In genomic region chr7:155556725-155557124, GRCh38 we compare ENCODE assay signal across 10 cellular contexts. TPM values are rescaled to one million over a fixed set of nuclear protein-coding genes. Genes with fewer than 3 reads are reported as not detected.
"Had no signal": no experiment of that assay in that cellular context is flagged by ENCODE, and none has a peak within 500 bp of the region (broad histone marks: within the 10 kb centered on the region; RNA-seq: fewer than 3 reads in every experiment).

No MANE protein-coding gene starts in this region.

- H3K27ac ChIP-seq: HL-60 had no signal

- H3K9me3 Mint-ChIP-seq: HFFc6 had no signal

- H3K4me1 ChIP-seq: HAP-1 had no signal

- FAIRE-seq: HepG2 had no signal

- H3K27ac Mint-ChIP-seq: HFFc6, IgD-negative memory B cell had no signal

- ATAC-seq: HCT116, HepG2 had no signal

- H3K4me3 Mint-ChIP-seq: HFFc6, IgD-negative memory B cell had no signal

- H3K4me1 Mint-ChIP-seq: IgD-negative memory B cell had no signal

- H3K9me3 ChIP-seq: HAP-1 had no signal

- H3K4me3 ChIP-seq: HAP-1 had no signal

- H3K36me3 Mint-ChIP-seq: IgD-negative memory B cell had no signal

- DNase-seq: GOT3, H7, HFFc6, KBM-7 had no signal

- H3K36me3 ChIP-seq: HAP-1 had no signal

RNA-seq across cellular contexts. Expression of gene CNPY1, which starts 10.4 kb away (rescaled TPM):
- total RNA-seq: HepG2, HFFc6, HT1080 had no signal
- polyA plus RNA-seq: HepG2, IgD-negative memory B cell had no signal
